20 cellular contexts compared by ENCODE assay signal in the genomic region with DNA sequence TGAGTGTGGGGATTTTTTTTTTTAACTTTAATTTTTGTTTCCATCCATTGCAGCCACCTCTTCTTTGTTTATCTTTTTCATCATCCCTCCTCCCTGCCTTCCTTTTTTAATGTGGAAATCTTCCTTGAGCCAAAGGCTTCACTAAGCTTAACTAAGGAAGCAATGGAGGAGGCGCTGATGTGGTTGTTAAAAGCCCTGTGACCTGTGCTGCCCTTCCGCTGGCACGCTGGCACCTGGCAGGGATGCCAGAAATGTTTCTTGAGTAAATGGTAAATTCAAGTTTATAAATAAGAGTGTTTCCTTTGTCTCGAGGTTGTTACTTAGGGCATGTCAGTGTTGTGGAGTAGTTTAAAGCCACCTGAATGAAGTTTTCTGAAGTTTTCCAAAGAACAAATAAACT.
A peak's percentile ranks its signal among the peaks of the same experiment; 100 is the strongest.
DNase-seq lines count a peak whose midpoint lies in the region; ATAC-seq and FAIRE-seq lines count a peak whose summit lies in the region.
"Had no signal": no experiment of that assay in that cellular context is flagged by ENCODE, and none has a peak within 500 bp of the region (broad histone marks: within the 10 kb centered on the region; RNA-seq: fewer than 3 reads in every experiment).

No MANE protein-coding gene starts in this region.

- no peak for DNase-seq in CD4-positive, alpha-beta memory T cell
- DNase-seq in activated naive CD8-positive, alpha-beta T cell treated with anti-CD3 and anti-CD28 coated beads, Interleukin-2, amount 10 ng/mL, durations not matched to agents 7 days and 5 days, result no peak
- DNase-seq in naive thymus-derived CD8-positive, alpha-beta T cell, result no peak
- DNase-seq in HTR-8/SVneo (ENCODE audit: insufficient read length, low spot score), result no peak
- DNase-seq: BE2C; DMS79; foreskin fibroblast; left lung; NCI-H1930; NCI-H510A treated with DMSO at 0.1 percent for 48 hours; PC-3; stimulated activated CD4-positive, alpha-beta T cell treated with anti-CD3 and anti-CD28 coated beads, Interleukin-4, amount 100 ng/mL, for 24 hours; stimulated activated CD8-positive, alpha-beta memory T cell treated with anti-CD3 and anti-CD28 coated beads, Interleukin-4, amount 100 ng/mL, for 48 hours had no signal

- FAIRE-seq in HTR-8/SVneo (lab: Jason Lieb, UNC), result no peak
- FAIRE-seq: HepG2 had no signal

- no peaks in the 10 kb centered on the region for H3K27me3 ChIP-seq in CD4-positive, alpha-beta memory T cell (ENCODE audit: insufficient read depth, low read length)
- H3K27me3 ChIP-seq: BE2C, left lung had no signal

- H3K9me3 Mint-ChIP-seq in CD4-positive, alpha-beta memory T cell, result peaks cover 0 to 2% (median 0%) of the 10 kb centered on the region in 8 donors
- H3K9me3 Mint-ChIP-seq in activated naive CD8-positive, alpha-beta T cell treated with anti-CD3 and anti-CD28 coated beads, Interleukin-2, amount 10 ng/mL, durations not matched to agents 7 days and 5 days, result no peaks in the 10 kb centered on the region
- H3K9me3 Mint-ChIP-seq in naive thymus-derived CD8-positive, alpha-beta T cell, result no peaks in the 10 kb centered on the region
- H3K9me3 Mint-ChIP-seq: type B pancreatic cell had no signal

- POLR2A ChIA-PET in CD4-positive, alpha-beta memory T cell (lab: Charles Lee; ENCODE audit: partially characterized antibody), result interaction anchor here (0.9 to 6.2 kb wide), 9 partner anchors 13 to 272 kb away, joined by 3 to 36 read pairs (median 4); partner anchors contain the start of gene CRTC3
- POLR2A ChIA-PET in activated naive CD8-positive, alpha-beta T cell treated with anti-CD3 and anti-CD28 coated beads, Interleukin-2, amount 10 ng/mL, durations not matched to agents 7 days and 5 days (lab: Charles Lee), result interaction anchor here (0.6 to 1.5 kb wide), 7 partner anchors 9 to 90 kb away, joined by 3 to 6 read pairs (median 3); partner anchors contain the start of gene CRTC3
- POLR2A ChIA-PET in naive thymus-derived CD8-positive, alpha-beta T cell (lab: Charles Lee), result interaction anchor here (0.6 to 4.3 kb wide), 4 partner anchors 9 to 74 kb away, joined by 3 to 18 read pairs (median 6); partner anchors contain the start of gene CRTC3

- peaks cover 47 to 79% (median 67%) of the 10 kb centered on the region in 4 donors for H3K4me1 Mint-ChIP-seq in CD4-positive, alpha-beta memory T cell
- H3K4me1 Mint-ChIP-seq in activated naive CD8-positive, alpha-beta T cell treated with anti-CD3 and anti-CD28 coated beads, Interleukin-2, amount 10 ng/mL, durations not matched to agents 7 days and 5 days, result peaks cover 65% of the 10 kb centered on the region
- peaks cover 45 to 81% (median 79%) of the 10 kb centered on the region in 4 donors for H3K4me1 Mint-ChIP-seq in naive thymus-derived CD8-positive, alpha-beta T cell

- H3K4me3 Mint-ChIP-seq in CD4-positive, alpha-beta memory T cell, result peak overlapping the region in 5 of 8 donors; percentile 22 to 82 (median 51)
- H3K4me3 Mint-ChIP-seq in activated naive CD8-positive, alpha-beta T cell treated with anti-CD3 and anti-CD28 coated beads, Interleukin-2, amount 10 ng/mL, durations not matched to agents 7 days and 5 days, result peak overlapping the region; percentile 23
- peak overlapping the region in 9 of 10 donors; percentile 6 to 76 (median 37) for H3K4me3 Mint-ChIP-seq in naive thymus-derived CD8-positive, alpha-beta T cell
- H3K4me3 Mint-ChIP-seq: type B pancreatic cell had no signal

- H3K27ac Mint-ChIP-seq in CD4-positive, alpha-beta memory T cell, result peak overlapping the region; percentile 83 to 97 (median 94)
- H3K27ac Mint-ChIP-seq in activated naive CD8-positive, alpha-beta T cell treated with anti-CD3 and anti-CD28 coated beads, Interleukin-2, amount 10 ng/mL, durations not matched to agents 7 days and 5 days, result peak overlapping the region; percentile 92
- peak overlapping the region; percentile 93 to 100 (median 98) for H3K27ac Mint-ChIP-seq in naive thymus-derived CD8-positive, alpha-beta T cell
- H3K27ac Mint-ChIP-seq: type B pancreatic cell had no signal

- H3K27me3 Mint-ChIP-seq in CD4-positive, alpha-beta memory T cell, result no peaks in the 10 kb centered on the region
- H3K27me3 Mint-ChIP-seq in activated naive CD8-positive, alpha-beta T cell treated with anti-CD3 and anti-CD28 coated beads, Interleukin-2, amount 10 ng/mL, durations not matched to agents 7 days and 5 days, result no peaks in the 10 kb centered on the region
- no peaks in the 10 kb centered on the region for H3K27me3 Mint-ChIP-seq in naive thymus-derived CD8-positive, alpha-beta T cell
- H3K27me3 Mint-ChIP-seq: type B pancreatic cell had no signal

- peaks cover 67% of the 10 kb centered on the region for H3K4me1 ChIP-seq in CD4-positive, alpha-beta memory T cell (ENCODE audit: insufficient read depth, low read length)
- H3K4me1 ChIP-seq: BE2C had no signal

- peaks cover 36 to 48% of the 10 kb centered on the region in 2 donors for H3K36me3 Mint-ChIP-seq in CD4-positive, alpha-beta memory T cell
- H3K36me3 Mint-ChIP-seq in activated naive CD8-positive, alpha-beta T cell treated with anti-CD3 and anti-CD28 coated beads, Interleukin-2, amount 10 ng/mL, durations not matched to agents 7 days and 5 days, result peaks cover 49% of the 10 kb centered on the region
- H3K36me3 Mint-ChIP-seq in naive thymus-derived CD8-positive, alpha-beta T cell, result peaks cover 0 to 16% (median 15%) of the 10 kb centered on the region in 3 donors

- H3K27ac ChIP-seq in CD4-positive, alpha-beta memory T cell (ENCODE audit: low read depth, low read length), result peak overlapping the region; percentile 62
- peak overlapping the region; percentile 78 for H3K27ac ChIP-seq in KOPT-K1 (ENCODE audit: low read depth, low read length, poor library complexity, severe bottlenecking)
- H3K27ac ChIP-seq: SK-N-MC had no signal

- intact Hi-C loops in CD4-positive, alpha-beta memory T cell (cut with micrococcal nuclease), result loop anchor here (5.0 kb wide), 1 partner anchor 37 kb away; no protein-coding TSS in a partner anchor

- no peak for ATAC-seq in activated naive CD8-positive, alpha-beta T cell treated with anti-CD3 and anti-CD28 coated beads, Interleukin-2, amount 10 ng/mL, durations not matched to agents 7 days and 5 days (ENCODE audit: low read depth)
- ATAC-seq in naive thymus-derived CD8-positive, alpha-beta T cell, result no peak
- ATAC-seq in HG02938 (IDR thresholded peaks at IDR 0.05; ENCODE audit: unreplicated experiment), result no peak
- ATAC-seq in HG02588 (IDR thresholded peaks at IDR 0.05; ENCODE audit: unreplicated experiment), result no peak
- no peak for ATAC-seq in HG02798 (IDR thresholded peaks at IDR 0.05; ENCODE audit: poor library complexity, unreplicated experiment)
- ATAC-seq: left lung, PC-3 had no signal

- no peak overlapping the region for H3K4me3 ChIP-seq in CD4-positive, alpha-beta memory T cell (ENCODE audit: low read length in 2 of 2)
- H3K4me3 ChIP-seq: left lung, SK-N-MC had no signal

- H3K9me3 ChIP-seq in CD4-positive, alpha-beta memory T cell (ENCODE audit: control insufficient read depth in 1 of 2, low read length in 2 of 2), result no peaks in the 10 kb centered on the region
- H3K9me3 ChIP-seq in KOPT-K1 (ENCODE audit: insufficient read depth, low read length, poor library complexity, severe bottlenecking), result no peaks in the 10 kb centered on the region
- H3K9me3 ChIP-seq: BE2C, left lung had no signal

- CTCF ChIA-PET in CD4-positive, alpha-beta memory T cell (lab: Charles Lee; ENCODE audit: partially characterized antibody), result interaction anchor here (0.7 to 1.2 kb wide), 3 partner anchors 26 to 237 kb away, joined by 3 read pairs; no protein-coding TSS in a partner anchor

- no peaks in the 10 kb centered on the region for H3K36me3 ChIP-seq in CD4-positive, alpha-beta memory T cell (ENCODE audit: insufficient read depth, low read length)
- H3K36me3 ChIP-seq in KOPT-K1 (ENCODE audit: insufficient read depth, low read length), result peaks cover 1% of the 10 kb centered on the region
- H3K36me3 ChIP-seq: BE2C had no signal
